In genomic region chr17:32349854-32350661, GRCh38 we compare ENCODE assay signal across 1 cellular context.
TF ChIP-seq lines count a peak whose summit lies in the region.

Gene ZNF207 (plus strand): TSS chr17:32350157. CDS start chr17:32350286, 129 bp downstream.

TF ChIP-seq in GM12878, 131 proteins besides CTCF, POLR2A, EP300 and RAD21 (continued from another document and continues in another):
- TF ChIP-seq, protein P1, sequence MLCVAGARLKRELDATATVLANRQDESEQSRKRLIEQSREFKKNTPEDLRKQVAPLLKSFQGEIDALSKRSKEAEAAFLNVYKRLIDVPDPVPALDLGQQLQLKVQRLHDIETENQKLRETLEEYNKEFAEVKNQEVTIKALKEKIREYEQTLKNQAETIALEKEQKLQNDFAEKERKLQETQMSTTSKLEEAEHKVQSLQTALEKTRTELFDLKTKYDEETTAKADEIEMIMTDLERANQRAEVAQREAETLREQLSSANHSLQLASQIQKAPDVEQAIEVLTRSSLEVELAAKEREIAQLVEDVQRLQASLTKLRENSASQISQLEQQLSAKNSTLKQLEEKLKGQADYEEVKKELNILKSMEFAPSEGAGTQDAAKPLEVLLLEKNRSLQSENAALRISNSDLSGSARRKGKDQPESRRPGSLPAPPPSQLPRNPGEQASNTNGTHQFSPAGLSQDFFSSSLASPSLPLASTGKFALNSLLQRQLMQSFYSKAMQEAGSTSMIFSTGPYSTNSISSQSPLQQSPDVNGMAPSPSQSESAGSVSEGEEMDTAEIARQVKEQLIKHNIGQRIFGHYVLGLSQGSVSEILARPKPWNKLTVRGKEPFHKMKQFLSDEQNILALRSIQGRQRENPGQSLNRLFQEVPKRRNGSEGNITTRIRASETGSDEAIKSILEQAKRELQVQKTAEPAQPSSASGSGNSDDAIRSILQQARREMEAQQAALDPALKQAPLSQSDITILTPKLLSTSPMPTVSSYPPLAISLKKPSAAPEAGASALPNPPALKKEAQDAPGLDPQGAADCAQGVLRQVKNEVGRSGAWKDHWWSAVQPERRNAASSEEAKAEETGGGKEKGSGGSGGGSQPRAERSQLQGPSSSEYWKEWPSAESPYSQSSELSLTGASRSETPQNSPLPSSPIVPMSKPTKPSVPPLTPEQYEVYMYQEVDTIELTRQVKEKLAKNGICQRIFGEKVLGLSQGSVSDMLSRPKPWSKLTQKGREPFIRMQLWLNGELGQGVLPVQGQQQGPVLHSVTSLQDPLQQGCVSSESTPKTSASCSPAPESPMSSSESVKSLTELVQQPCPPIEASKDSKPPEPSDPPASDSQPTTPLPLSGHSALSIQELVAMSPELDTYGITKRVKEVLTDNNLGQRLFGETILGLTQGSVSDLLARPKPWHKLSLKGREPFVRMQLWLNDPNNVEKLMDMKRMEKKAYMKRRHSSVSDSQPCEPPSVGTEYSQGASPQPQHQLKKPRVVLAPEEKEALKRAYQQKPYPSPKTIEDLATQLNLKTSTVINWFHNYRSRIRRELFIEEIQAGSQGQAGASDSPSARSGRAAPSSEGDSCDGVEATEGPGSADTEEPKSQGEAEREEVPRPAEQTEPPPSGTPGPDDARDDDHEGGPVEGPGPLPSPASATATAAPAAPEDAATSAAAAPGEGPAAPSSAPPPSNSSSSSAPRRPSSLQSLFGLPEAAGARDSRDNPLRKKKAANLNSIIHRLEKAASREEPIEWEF (IDR thresholded peaks at IDR 0.05; ENCODE audit: insufficient replicate concordance, low read depth, low read length): no peak
- TF ChIP-seq STAT3 (IDR thresholded peaks at IDR 0.05; ENCODE audit: low read depth, low read length) (no peak), RELB (IDR thresholded peaks at IDR 0.05; ENCODE audit: low read depth) (peak; percentile 93), CBFB (IDR thresholded peaks at IDR 0.05; ENCODE audit: low read depth) (peak; percentile 82), TAF1 (IDR thresholded peaks at IDR 0.05; ENCODE audit: borderline replicate concordance, low read depth, low read length) (peak; percentile 96), WRNIP1 (IDR thresholded peaks at IDR 0.05; ENCODE audit: borderline replicate concordance, low read depth, low read length) (no peak), SUZ12 (IDR thresholded peaks at IDR 0.05; ENCODE audit: unreplicated experiment) (no peak), JUND (IDR thresholded peaks at IDR 0.05; ENCODE audit: low read depth, low read length) (no peak), RELA (IDR thresholded peaks at IDR 0.05; ENCODE audit: borderline replicate concordance, partially characterized antibody) (peak; percentile 57), PAX5 (IDR thresholded peaks at IDR 0.05; ENCODE audit: borderline replicate concordance, low read depth, low read length) (no peak), GABPA (IDR thresholded peaks at IDR 0.05; ENCODE audit: low read depth) (no peak), NRF1 (conservative IDR thresholded peaks at IDR 0.05; ENCODE audit: low read depth, low read length) (no peak), BRCA1 (IDR thresholded peaks at IDR 0.05; ENCODE audit: low read depth, low read length) (no peak), MYB (IDR thresholded peaks at IDR 0.05; ENCODE audit: borderline replicate concordance, low read depth, low read length) (0 out of 2 replicates have a peak, but pooled peaks have one; percentile 39), NFIC (IDR thresholded peaks at IDR 0.05; ENCODE audit: low read depth, low read length) (no peak), TARDBP (IDR thresholded peaks at IDR 0.05; ENCODE audit: borderline replicate concordance) (no peak), STAT1 (conservative IDR thresholded peaks at IDR 0.05) (peak; percentile 36; the same call in 1 of the 2 replicates), MTA2 (IDR thresholded peaks at IDR 0.05; ENCODE audit: low read depth) (peak; percentile 12; the same call in 1 of the 2 replicates), CHD1 (IDR thresholded peaks at IDR 0.05; ENCODE audit: low read depth, low read length) (peak; percentile 22), MEF2B (IDR thresholded peaks at IDR 0.05; ENCODE audit: partially characterized antibody, poor library complexity, severe bottlenecking) (peak; percentile 95), EZH2 (IDR thresholded peaks at IDR 0.05; ENCODE audit: borderline replicate concordance, control insufficient read depth, low read depth, low read length) (no peak), SRF (IDR thresholded peaks at IDR 0.05; ENCODE audit: low read depth in 2 of 2, low read length in 2 of 2) (0 out of 4 replicates have a peak, but pooled peaks of 1 of the 2 experiments have one; percentile 0), NFYA (IDR thresholded peaks at IDR 0.05; ENCODE audit: borderline replicate concordance, low read depth, low read length) (no peak), CEBPZ (IDR thresholded peaks at IDR 0.05; ENCODE audit: low read depth, low read length) (no peak), CEBPB (IDR thresholded peaks at IDR 0.05; ENCODE audit: borderline replicate concordance in 1 of 2, low read depth in 2 of 2, low read length in 2 of 2) (no peak), SKIL (IDR thresholded peaks at IDR 0.05; ENCODE audit: low read depth, poor library complexity, severe bottlenecking) (no peak), CBX3 (IDR thresholded peaks at IDR 0.05; ENCODE audit: borderline replicate concordance, low read depth) (no peak), HDAC6 (IDR thresholded peaks at IDR 0.05; ENCODE audit: unreplicated experiment) (peak; percentile 63), ELK1 (IDR thresholded peaks at IDR 0.05; ENCODE audit: low read depth, low read length) (no peak; the same call in 1 of the 2 replicates), ZSCAN29 (IDR thresholded peaks at IDR 0.05) (no peak), EGR1 (IDR thresholded peaks at IDR 0.05; ENCODE audit: borderline replicate concordance in 1 of 2, low read depth in 2 of 2, low read length in 2 of 2) (0 out of 3 replicates have a peak, but pooled peaks of 1 of the 2 experiments have one; percentile 41), KAT2A (conservative IDR thresholded peaks at IDR 0.05; ENCODE audit: control insufficient read depth, low read depth, low read length) (no peak), SPI1 (IDR thresholded peaks at IDR 0.05; ENCODE audit: borderline replicate concordance, insufficient read depth, low read depth, low read length) (no peak)
- TF ChIP-seq, protein P2, sequence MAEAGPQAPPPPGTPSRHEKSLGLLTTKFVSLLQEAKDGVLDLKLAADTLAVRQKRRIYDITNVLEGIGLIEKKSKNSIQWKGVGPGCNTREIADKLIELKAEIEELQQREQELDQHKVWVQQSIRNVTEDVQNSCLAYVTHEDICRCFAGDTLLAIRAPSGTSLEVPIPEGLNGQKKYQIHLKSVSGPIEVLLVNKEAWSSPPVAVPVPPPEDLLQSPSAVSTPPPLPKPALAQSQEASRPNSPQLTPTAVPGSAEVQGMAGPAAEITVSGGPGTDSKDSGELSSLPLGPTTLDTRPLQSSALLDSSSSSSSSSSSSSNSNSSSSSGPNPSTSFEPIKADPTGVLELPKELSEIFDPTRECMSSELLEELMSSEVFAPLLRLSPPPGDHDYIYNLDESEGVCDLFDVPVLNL (IDR thresholded peaks at IDR 0.05; ENCODE audit: low read depth, low read length): peak; percentile 69; the same call in 1 of the 2 replicates
- TF ChIP-seq, protein P3, sequence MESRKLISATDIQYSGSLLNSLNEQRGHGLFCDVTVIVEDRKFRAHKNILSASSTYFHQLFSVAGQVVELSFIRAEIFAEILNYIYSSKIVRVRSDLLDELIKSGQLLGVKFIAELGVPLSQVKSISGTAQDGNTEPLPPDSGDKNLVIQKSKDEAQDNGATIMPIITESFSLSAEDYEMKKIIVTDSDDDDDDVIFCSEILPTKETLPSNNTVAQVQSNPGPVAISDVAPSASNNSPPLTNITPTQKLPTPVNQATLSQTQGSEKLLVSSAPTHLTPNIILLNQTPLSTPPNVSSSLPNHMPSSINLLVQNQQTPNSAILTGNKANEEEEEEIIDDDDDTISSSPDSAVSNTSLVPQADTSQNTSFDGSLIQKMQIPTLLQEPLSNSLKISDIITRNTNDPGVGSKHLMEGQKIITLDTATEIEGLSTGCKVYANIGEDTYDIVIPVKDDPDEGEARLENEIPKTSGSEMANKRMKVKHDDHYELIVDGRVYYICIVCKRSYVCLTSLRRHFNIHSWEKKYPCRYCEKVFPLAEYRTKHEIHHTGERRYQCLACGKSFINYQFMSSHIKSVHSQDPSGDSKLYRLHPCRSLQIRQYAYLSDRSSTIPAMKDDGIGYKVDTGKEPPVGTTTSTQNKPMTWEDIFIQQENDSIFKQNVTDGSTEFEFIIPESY (IDR thresholded peaks at IDR 0.05): no peak
- TF ChIP-seq, protein P4, sequence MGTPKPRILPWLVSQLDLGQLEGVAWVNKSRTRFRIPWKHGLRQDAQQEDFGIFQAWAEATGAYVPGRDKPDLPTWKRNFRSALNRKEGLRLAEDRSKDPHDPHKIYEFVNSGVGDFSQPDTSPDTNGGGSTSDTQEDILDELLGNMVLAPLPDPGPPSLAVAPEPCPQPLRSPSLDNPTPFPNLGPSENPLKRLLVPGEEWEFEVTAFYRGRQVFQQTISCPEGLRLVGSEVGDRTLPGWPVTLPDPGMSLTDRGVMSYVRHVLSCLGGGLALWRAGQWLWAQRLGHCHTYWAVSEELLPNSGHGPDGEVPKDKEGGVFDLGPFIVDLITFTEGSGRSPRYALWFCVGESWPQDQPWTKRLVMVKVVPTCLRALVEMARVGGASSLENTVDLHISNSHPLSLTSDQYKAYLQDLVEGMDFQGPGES (IDR thresholded peaks at IDR 0.05): no peak
- TF ChIP-seq, protein P5, sequence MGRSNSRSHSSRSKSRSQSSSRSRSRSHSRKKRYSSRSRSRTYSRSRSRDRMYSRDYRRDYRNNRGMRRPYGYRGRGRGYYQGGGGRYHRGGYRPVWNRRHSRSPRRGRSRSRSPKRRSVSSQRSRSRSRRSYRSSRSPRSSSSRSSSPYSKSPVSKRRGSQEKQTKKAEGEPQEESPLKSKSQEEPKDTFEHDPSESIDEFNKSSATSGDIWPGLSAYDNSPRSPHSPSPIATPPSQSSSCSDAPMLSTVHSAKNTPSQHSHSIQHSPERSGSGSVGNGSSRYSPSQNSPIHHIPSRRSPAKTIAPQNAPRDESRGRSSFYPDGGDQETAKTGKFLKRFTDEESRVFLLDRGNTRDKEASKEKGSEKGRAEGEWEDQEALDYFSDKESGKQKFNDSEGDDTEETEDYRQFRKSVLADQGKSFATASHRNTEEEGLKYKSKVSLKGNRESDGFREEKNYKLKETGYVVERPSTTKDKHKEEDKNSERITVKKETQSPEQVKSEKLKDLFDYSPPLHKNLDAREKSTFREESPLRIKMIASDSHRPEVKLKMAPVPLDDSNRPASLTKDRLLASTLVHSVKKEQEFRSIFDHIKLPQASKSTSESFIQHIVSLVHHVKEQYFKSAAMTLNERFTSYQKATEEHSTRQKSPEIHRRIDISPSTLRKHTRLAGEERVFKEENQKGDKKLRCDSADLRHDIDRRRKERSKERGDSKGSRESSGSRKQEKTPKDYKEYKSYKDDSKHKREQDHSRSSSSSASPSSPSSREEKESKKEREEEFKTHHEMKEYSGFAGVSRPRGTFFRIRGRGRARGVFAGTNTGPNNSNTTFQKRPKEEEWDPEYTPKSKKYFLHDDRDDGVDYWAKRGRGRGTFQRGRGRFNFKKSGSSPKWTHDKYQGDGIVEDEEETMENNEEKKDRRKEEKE (IDR thresholded peaks at IDR 0.05): no peak
